ENCODE assay signal across 31 cellular contexts in genomic region chr5:36899860-36900259, GRCh38.
"Had no signal": no experiment of that assay in that cellular context is flagged by ENCODE, and none has a peak within 500 bp of the region (broad histone marks: within the 10 kb centered on the region; RNA-seq: fewer than 3 reads in every experiment).

No MANE protein-coding gene starts in this region.

- H3K4me3 Mint-ChIP-seq: activated B cell treated with CpG ODN at 0.5 μM for 24 hours; activated CD8-positive, alpha-beta T cell treated with anti-CD3 and anti-CD28 coated beads for 36 hours; activated naive CD8-positive, alpha-beta T cell treated with anti-CD3 and anti-CD28 coated beads for 36 hours; activated T-cell treated with anti-CD3 and anti-CD28 coated beads, Interleukin-2, amount 50 U/mL, for 4 hours; activated T-helper 17 cell treated with anti-CD3 and anti-CD28 coated beads, Interleukin-2, amount 50 U/mL, for 72 hours; brain; endodermal cell; T-helper 17 cell; T-helper 2 cell treated with Interferon-gamma antibody and Interleukin-4, amounts not matched to agents 5 μg/mL and 100 μg/mL, for 36 hours had no signal

- H3K27ac ChIP-seq: ascending aorta, breast epithelium, cardiac muscle cell, colonic mucosa, WERI-Rb-1 had no signal

- H3K4me1 Mint-ChIP-seq: endodermal cell had no signal

- DNase-seq: activated B cell treated with CpG ODN at 0.5 μM for 24 hours; activated CD4-positive, alpha-beta T cell treated with anti-CD3 and anti-CD28 coated beads for 48 hours; activated CD4-positive, alpha-beta T cell treated with anti-CD3 and anti-CD28 coated beads, Interleukin-2, amount 50 U/mL, for 1 hour; activated CD4-positive, alpha-beta T cell treated with anti-CD3 and anti-CD28 coated beads, Interleukin-2, amount 50 U/mL, for 48 hours; activated CD8-positive, alpha-beta memory T cell treated with anti-CD3 and anti-CD28 coated beads for 24 hours; activated CD8-positive, alpha-beta T cell treated with anti-CD3 and anti-CD28 coated beads for 36 hours; activated effector memory CD4-positive, alpha-beta T cell treated with Interleukin-2 at 50 U/mL for 16 hours; activated gamma-delta T cell treated with Interleukin-2 at 50 U/mL for 16 hours; activated naive CD4-positive, alpha-beta T cell treated with anti-CD3 and anti-CD28 coated beads, Interleukin-2, amount 50 U/mL, for 16 hours; activated naive CD4-positive, alpha-beta T cell treated with Interleukin-2 at 50 U/mL for 16 hours; activated naive CD8-positive, alpha-beta T cell treated with anti-CD3 and anti-CD28 coated beads for 36 hours; activated T-cell treated with anti-CD3 and anti-CD28 coated beads, Interleukin-2, amount 50 U/mL, for 4 hours; central memory CD4-positive, alpha-beta T cell; cerebellar nuclear complex; colonic mucosa; effector CD8-positive, alpha-beta T cell; endodermal cell; foreskin fibroblast; head of caudate nucleus; T-helper 1 cell; T-helper 17 cell; T1000; WERI-Rb-1 had no signal

- H3K36me3 ChIP-seq: ascending aorta, breast epithelium, cardiac muscle cell, colonic mucosa had no signal

- H3K27me3 Mint-ChIP-seq: activated B cell treated with CpG ODN at 0.5 μM for 24 hours; activated CD8-positive, alpha-beta T cell treated with anti-CD3 and anti-CD28 coated beads for 36 hours; activated naive CD8-positive, alpha-beta T cell treated with anti-CD3 and anti-CD28 coated beads for 36 hours; activated T-helper 17 cell treated with anti-CD3 and anti-CD28 coated beads, Interleukin-2, amount 50 U/mL, for 72 hours; brain; T-helper 17 cell had no signal

- H3K27me3 ChIP-seq: ascending aorta, breast epithelium, cardiac muscle cell, colonic mucosa had no signal

- H3K9me3 Mint-ChIP-seq: activated T-helper 17 cell treated with anti-CD3 and anti-CD28 coated beads, Interleukin-2, amount 50 U/mL, for 72 hours had no signal

- H3K27ac Mint-ChIP-seq: activated B cell treated with CpG ODN at 0.5 μM for 24 hours; activated CD8-positive, alpha-beta T cell treated with anti-CD3 and anti-CD28 coated beads for 36 hours; activated naive CD8-positive, alpha-beta T cell treated with anti-CD3 and anti-CD28 coated beads for 36 hours; activated T-helper 17 cell treated with anti-CD3 and anti-CD28 coated beads, Interleukin-2, amount 50 U/mL, for 72 hours; T-helper 17 cell; T-helper 2 cell treated with Interferon-gamma antibody and Interleukin-4, amounts not matched to agents 5 μg/mL and 100 μg/mL, for 36 hours had no signal

- H3K9me3 ChIP-seq: ascending aorta, colonic mucosa had no signal

- H3K4me3 ChIP-seq: ascending aorta, breast epithelium, cardiac muscle cell, colonic mucosa had no signal

- ATAC-seq: activated CD4-positive, CD25-positive, alpha-beta regulatory T cell treated with anti-CD3 and anti-CD28 coated beads, Interleukin-2, amount 50 U/mL, for 24 hours; activated CD8-positive, alpha-beta T cell treated with anti-CD3 and anti-CD28 coated beads for 36 hours; activated T-cell treated with anti-CD3 and anti-CD28 coated beads, Interleukin-2, amount 50 U/mL, for 4 hours; activated T-helper 17 cell treated with anti-CD3 and anti-CD28 coated beads, Interleukin-2, amount 50 U/mL, for 72 hours; esophagus mucosa; T-helper 17 cell had no signal

- H3K4me1 ChIP-seq: ascending aorta, breast epithelium, colonic mucosa had no signal
